In the genomic region with DNA sequence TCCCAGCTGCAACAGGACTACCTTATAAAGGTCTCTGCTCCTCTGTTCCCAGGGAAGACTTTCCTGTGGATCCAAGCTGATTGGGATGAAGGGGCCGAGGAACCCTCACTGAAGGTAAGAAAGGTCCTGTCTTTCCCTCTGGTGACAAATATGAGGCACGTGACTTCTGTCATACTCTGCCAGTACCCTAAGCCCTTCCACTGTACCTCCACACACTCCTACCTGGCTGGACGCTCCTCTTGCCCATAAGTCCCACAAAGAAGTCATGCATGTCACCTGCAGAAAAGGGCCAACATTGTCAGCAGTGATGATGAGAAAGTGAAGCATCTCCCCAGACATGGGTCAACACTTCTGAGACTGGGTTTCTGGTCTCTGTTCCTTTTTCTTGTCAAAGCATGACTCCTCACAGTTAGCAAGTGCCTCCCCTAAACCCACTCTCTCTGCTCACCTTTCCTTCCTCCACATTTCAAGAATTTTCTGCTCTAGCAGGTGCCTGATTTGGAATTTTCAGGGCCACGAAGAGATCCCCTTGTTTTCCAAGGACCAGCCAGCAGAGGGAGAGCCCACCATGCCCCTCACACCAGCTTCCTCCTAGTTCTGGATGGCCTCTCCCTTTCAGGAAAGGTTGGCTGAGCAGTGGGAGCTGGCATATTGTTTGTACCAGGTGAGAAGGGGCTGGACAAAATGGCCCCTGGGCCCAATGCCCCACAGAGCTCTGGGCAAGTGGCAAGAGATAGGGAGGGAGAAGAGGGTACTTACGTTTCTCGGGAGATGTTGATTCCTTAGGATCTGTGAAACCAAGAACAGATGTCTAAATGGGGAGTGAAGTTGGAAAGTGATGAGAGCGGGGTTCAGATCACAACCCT, we compare ENCODE assay signal across 1 cellular context.
TF ChIP-seq lines count a peak whose summit lies in the region.

No MANE protein-coding gene starts in this region.

TF ChIP-seq in IMR-90, 13 proteins besides CTCF, POLR2A, EP300 and RAD21:
- TF ChIP-seq, protein P1, sequence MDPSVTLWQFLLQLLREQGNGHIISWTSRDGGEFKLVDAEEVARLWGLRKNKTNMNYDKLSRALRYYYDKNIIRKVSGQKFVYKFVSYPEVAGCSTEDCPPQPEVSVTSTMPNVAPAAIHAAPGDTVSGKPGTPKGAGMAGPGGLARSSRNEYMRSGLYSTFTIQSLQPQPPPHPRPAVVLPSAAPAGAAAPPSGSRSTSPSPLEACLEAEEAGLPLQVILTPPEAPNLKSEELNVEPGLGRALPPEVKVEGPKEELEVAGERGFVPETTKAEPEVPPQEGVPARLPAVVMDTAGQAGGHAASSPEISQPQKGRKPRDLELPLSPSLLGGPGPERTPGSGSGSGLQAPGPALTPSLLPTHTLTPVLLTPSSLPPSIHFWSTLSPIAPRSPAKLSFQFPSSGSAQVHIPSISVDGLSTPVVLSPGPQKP (IDR thresholded peaks at IDR 0.05; ENCODE audit: borderline replicate concordance, low read depth, low read length) = no peak
- no peak for TF ChIP-seq BHLHE40 (IDR thresholded peaks at IDR 0.05; ENCODE audit: low read depth, low read length)
- TF ChIP-seq MXI1 (IDR thresholded peaks at IDR 0.05; ENCODE audit: borderline replicate concordance, low read depth, low read length) = no peak
- TF ChIP-seq CEBPB (IDR thresholded peaks at IDR 0.05; ENCODE audit: low read depth, low read length) = no peak
- TF ChIP-seq MAZ (IDR thresholded peaks at IDR 0.05; ENCODE audit: borderline replicate concordance, low read depth, low read length) = no peak
- TF ChIP-seq RFX5 (IDR thresholded peaks at IDR 0.05; ENCODE audit: low read depth, low read length) = no peak
- no peak for TF ChIP-seq MAFK (IDR thresholded peaks at IDR 0.05; ENCODE audit: low read depth, low read length)
- no peak for TF ChIP-seq RCOR1 (IDR thresholded peaks at IDR 0.05; ENCODE audit: insufficient replicate concordance, low read length)
- TF ChIP-seq NFE2L2 (IDR thresholded peaks at IDR 0.05; ENCODE audit: low read depth, low read length) = no peak
- no peak for TF ChIP-seq CHD1 (IDR thresholded peaks at IDR 0.05; ENCODE audit: low read depth, low read length)
- TF ChIP-seq FOS (IDR thresholded peaks at IDR 0.05; ENCODE audit: low read depth, low read length) = no peak
- TF ChIP-seq SMC3 (IDR thresholded peaks at IDR 0.05; ENCODE audit: low read depth, low read length) = no peak
- TF ChIP-seq, protein P2, sequence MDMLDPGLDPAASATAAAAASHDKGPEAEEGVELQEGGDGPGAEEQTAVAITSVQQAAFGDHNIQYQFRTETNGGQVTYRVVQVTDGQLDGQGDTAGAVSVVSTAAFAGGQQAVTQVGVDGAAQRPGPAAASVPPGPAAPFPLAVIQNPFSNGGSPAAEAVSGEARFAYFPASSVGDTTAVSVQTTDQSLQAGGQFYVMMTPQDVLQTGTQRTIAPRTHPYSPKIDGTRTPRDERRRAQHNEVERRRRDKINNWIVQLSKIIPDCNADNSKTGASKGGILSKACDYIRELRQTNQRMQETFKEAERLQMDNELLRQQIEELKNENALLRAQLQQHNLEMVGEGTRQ (IDR thresholded peaks at IDR 0.05; ENCODE audit: low read depth, low read length) = no peak
